Comparison of ENCODE assay signal across 1 cellular context in the genomic region with DNA sequence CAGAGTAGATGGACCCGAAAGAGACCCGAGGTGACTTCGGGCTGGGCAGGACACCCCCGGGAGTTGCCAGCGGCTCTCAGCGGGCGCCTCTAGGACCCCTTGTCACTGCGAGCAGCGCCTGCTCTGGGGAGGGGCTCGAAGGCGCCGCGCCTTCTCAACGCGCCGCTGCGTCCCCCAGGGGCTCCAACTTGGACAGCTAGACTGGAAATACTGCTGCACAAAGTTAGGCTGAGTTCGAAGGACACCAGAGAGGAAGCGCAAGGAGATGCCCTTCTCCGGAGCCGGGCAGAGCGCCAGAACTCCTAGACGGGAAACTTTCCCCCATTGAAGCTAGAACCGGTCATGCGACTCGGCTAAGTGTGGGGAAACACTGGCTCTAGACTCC.
TF ChIP-seq lines count a peak whose summit lies in the region.

No MANE protein-coding gene starts in this region.

TF ChIP-seq in GM23338, 12 proteins besides CTCF, POLR2A, EP300 and RAD21 (continued from another document):
- TF ChIP-seq ZNF462 (CRISPR knock-in tag; IDR thresholded peaks at IDR 0.05) (no peak), EZH2phosphoT487 (IDR thresholded peaks at IDR 0.05; ENCODE audit: unreplicated experiment) (no peak), ZNF114 (CRISPR knock-in tag; IDR thresholded peaks at IDR 0.05) (no peak), STAT1 (IDR thresholded peaks at IDR 0.05; ENCODE audit: unreplicated experiment) (no peak), JUNB (IDR thresholded peaks at IDR 0.05; ENCODE audit: unreplicated experiment) (no peak), ZNF331 (CRISPR knock-in tag; IDR thresholded peaks at IDR 0.05; ENCODE audit: low read depth) (no peak), NANOG (IDR thresholded peaks at IDR 0.05; ENCODE audit: borderline replicate concordance) (no peak)
